Comparison of ENCODE assay signal across 16 cellular contexts in the genomic region with DNA sequence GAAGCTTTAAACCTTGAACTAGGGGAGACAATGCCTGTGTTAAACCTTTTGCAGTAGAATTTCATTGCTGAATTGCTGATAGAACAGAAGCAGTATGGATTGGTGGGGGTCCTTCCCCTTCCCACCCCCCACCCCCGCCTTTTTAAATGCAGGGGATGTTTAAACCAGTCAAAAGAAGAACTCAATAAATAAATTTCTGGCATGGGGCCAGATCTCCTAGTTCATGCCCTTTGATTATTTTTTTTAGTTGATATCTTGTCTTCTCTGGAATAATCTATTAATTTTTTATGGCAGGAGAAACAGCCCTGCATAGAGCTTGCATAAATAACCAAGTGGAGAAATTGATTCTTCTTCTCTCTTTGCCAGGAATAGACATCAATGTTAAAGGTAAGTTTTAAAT.
"Had no signal": no experiment of that assay in that cellular context is flagged by ENCODE, and none has a peak within 500 bp of the region (broad histone marks: within the 10 kb centered on the region; RNA-seq: fewer than 3 reads in every experiment).

No MANE protein-coding gene starts in this region.

- DNase-seq: activated B cell treated with CpG ODN at 0.5 μM for 24 hours; activated CD4-positive, alpha-beta memory T cell treated with anti-CD3 and anti-CD28 coated beads for 36 hours; activated CD4-positive, alpha-beta T cell treated with anti-CD3 and anti-CD28 coated beads for 4 hours; activated naive CD4-positive, alpha-beta T cell treated with Interleukin-2 at 50 U/mL for 16 hours; activated naive CD8-positive, alpha-beta T cell treated with anti-CD3 and anti-CD28 coated beads, Interleukin-2, amount 10 ng/mL, durations not matched to agents 7 days and 5 days; activated T-cell treated with anti-CD3 and anti-CD28 coated beads, Interleukin-2, amount 50 U/mL, for 1 hour; effector memory CD4-positive, alpha-beta T cell; esophagus squamous epithelium; immature natural killer cell; left ventricle myocardium superior; ovary; small intestine; stimulated activated CD4-positive, alpha-beta T cell treated with anti-CD3 and anti-CD28 coated beads, Interleukin-4, amount 100 ng/mL, for 1 hour; stomach had no signal

- H3K9me3 Mint-ChIP-seq: activated B cell treated with CpG ODN at 0.5 μM for 24 hours; activated CD4-positive, alpha-beta memory T cell treated with anti-CD3 and anti-CD28 coated beads for 36 hours; activated naive CD8-positive, alpha-beta T cell treated with anti-CD3 and anti-CD28 coated beads, Interleukin-2, amount 10 ng/mL, durations not matched to agents 7 days and 5 days; activated T-helper 2 cell treated with anti-CD3 and anti-CD28 coated beads, Interferon-gamma antibody, Interleukin-2, Interleukin-4, amounts not matched to agents 10 μg/mL and 5 μg/mL and 100 μg/mL, durations not matched to agents 14 hours and 24 hours and 36 hours; immature natural killer cell had no signal

- H3K27ac ChIP-seq: esophagus squamous epithelium, ovary, right lobe of liver, stomach had no signal

- H3K36me3 ChIP-seq: ovary, right lobe of liver had no signal

- H3K9me3 ChIP-seq: esophagus squamous epithelium, ovary, right lobe of liver, stomach had no signal

- H3K27ac Mint-ChIP-seq: activated B cell treated with CpG ODN at 0.5 μM for 24 hours; activated CD4-positive, alpha-beta memory T cell treated with anti-CD3 and anti-CD28 coated beads for 36 hours; activated naive CD8-positive, alpha-beta T cell treated with anti-CD3 and anti-CD28 coated beads, Interleukin-2, amount 10 ng/mL, durations not matched to agents 7 days and 5 days; activated T-helper 2 cell treated with anti-CD3 and anti-CD28 coated beads, Interferon-gamma antibody, Interleukin-2, Interleukin-4, amounts not matched to agents 10 μg/mL and 5 μg/mL and 100 μg/mL, durations not matched to agents 14 hours and 24 hours and 36 hours had no signal

- H3K27me3 Mint-ChIP-seq: activated B cell treated with CpG ODN at 0.5 μM for 24 hours; activated CD4-positive, alpha-beta memory T cell treated with anti-CD3 and anti-CD28 coated beads for 36 hours; activated naive CD8-positive, alpha-beta T cell treated with anti-CD3 and anti-CD28 coated beads, Interleukin-2, amount 10 ng/mL, durations not matched to agents 7 days and 5 days had no signal

- H3K4me1 Mint-ChIP-seq: activated B cell treated with CpG ODN at 0.5 μM for 24 hours had no signal

- H3K27me3 ChIP-seq: esophagus squamous epithelium, ovary, right lobe of liver, stomach had no signal

- H3K4me3 ChIP-seq: esophagus squamous epithelium, ovary, right lobe of liver, stomach had no signal

- H3K4me3 Mint-ChIP-seq: activated B cell treated with CpG ODN at 0.5 μM for 24 hours; activated CD4-positive, alpha-beta memory T cell treated with anti-CD3 and anti-CD28 coated beads for 36 hours; activated naive CD8-positive, alpha-beta T cell treated with anti-CD3 and anti-CD28 coated beads, Interleukin-2, amount 10 ng/mL, durations not matched to agents 7 days and 5 days; immature natural killer cell had no signal
